Comparison of ENCODE assay signal across 9 cellular contexts in genomic region chr5:131394128-131394527, GRCh38.
DNase-seq lines count a peak whose midpoint lies in the region; ATAC-seq and TF ChIP-seq lines count a peak whose summit lies in the region.
"Had no signal": no experiment of that assay in that cellular context is flagged by ENCODE, and none has a peak within 500 bp of the region (broad histone marks: within the 10 kb centered on the region; RNA-seq: fewer than 3 reads in every experiment).

No MANE protein-coding gene starts in this region.

- H3K4me1 ChIP-seq in adipocyte (ENCODE audit: control insufficient read depth, insufficient read depth, low read length) = peaks cover 27% of the 10 kb centered on the region
- H3K4me1 ChIP-seq in Peyer's patch = peaks cover 0 to 9% (median 0%) of the 10 kb centered on the region in 4 donors

- TF ChIP-seq CTCF in progenitor cell of endocrine pancreas (IDR thresholded peaks at IDR 0.05; ENCODE audit: unreplicated experiment) (no peak), Peyer's patch (IDR thresholded peaks at IDR 0.05) (no peak)

- H3K4me3 ChIP-seq in adipocyte (ENCODE audit: low read length) = peak overlapping the region; percentile 7
- no peak overlapping the region for H3K4me3 ChIP-seq in Peyer's patch
- H3K4me3 ChIP-seq: skin epidermis had no signal

- no peaks in the 10 kb centered on the region for H3K9me3 Mint-ChIP-seq in activated T-cell treated with anti-CD3 and anti-CD28 coated beads, Interleukin-2, amount 50 U/mL, for 24 hours
- H3K9me3 Mint-ChIP-seq in natural killer cell treated with Interleukin-12 subunit alpha and Interleukin-12 subunit beta and Interleukin-15 and Interleukin-18, amount 100 ng/mL, for 72 hours = no peaks in the 10 kb centered on the region
- no peaks in the 10 kb centered on the region for H3K9me3 Mint-ChIP-seq in progenitor cell of endocrine pancreas (ENCODE audit: low read depth)

- ATAC-seq in HG03095 (IDR thresholded peaks at IDR 0.05; ENCODE audit: unreplicated experiment) = peak; percentile 41
- ATAC-seq in natural killer cell treated with Interleukin-12 subunit alpha and Interleukin-12 subunit beta and Interleukin-15 and Interleukin-18, amount 100 ng/mL, for 72 hours = peak; percentile 70 to 89

- peaks cover 96% of the 10 kb centered on the region for H3K36me3 Mint-ChIP-seq in activated T-cell treated with anti-CD3 and anti-CD28 coated beads, Interleukin-2, amount 50 U/mL, for 24 hours (ENCODE audit: low read depth)
- peaks cover 52% of the 10 kb centered on the region for H3K36me3 Mint-ChIP-seq in natural killer cell treated with Interleukin-12 subunit alpha and Interleukin-12 subunit beta and Interleukin-15 and Interleukin-18, amount 100 ng/mL, for 72 hours
- H3K36me3 Mint-ChIP-seq in progenitor cell of endocrine pancreas (ENCODE audit: insufficient read depth) = peaks cover 31% of the 10 kb centered on the region

- peaks cover 89% of the 10 kb centered on the region for H3K4me1 Mint-ChIP-seq in activated T-cell treated with anti-CD3 and anti-CD28 coated beads, Interleukin-2, amount 50 U/mL, for 24 hours (ENCODE audit: low read depth)
- peaks cover 51 to 75% of the 10 kb centered on the region in 2 donors for H3K4me1 Mint-ChIP-seq in natural killer cell treated with Interleukin-12 subunit alpha and Interleukin-12 subunit beta and Interleukin-15 and Interleukin-18, amount 100 ng/mL, for 72 hours (ENCODE audit: low read depth in 2 of 2)
- H3K4me1 Mint-ChIP-seq in progenitor cell of endocrine pancreas (ENCODE audit: low read depth) = peaks cover 14% of the 10 kb centered on the region

- no peaks in the 10 kb centered on the region for H3K27me3 Mint-ChIP-seq in activated T-cell treated with anti-CD3 and anti-CD28 coated beads, Interleukin-2, amount 50 U/mL, for 24 hours
- no peaks in the 10 kb centered on the region for H3K27me3 Mint-ChIP-seq in natural killer cell treated with Interleukin-12 subunit alpha and Interleukin-12 subunit beta and Interleukin-15 and Interleukin-18, amount 100 ng/mL, for 72 hours
- H3K27me3 Mint-ChIP-seq in progenitor cell of endocrine pancreas = no peaks in the 10 kb centered on the region

- DNase-seq in activated T-cell treated with anti-CD3 and anti-CD28 coated beads, Interleukin-2, amount 50 U/mL, for 24 hours = no peak
- no peak for DNase-seq in activated T-cell treated with anti-CD3 and anti-CD28 coated beads, Interleukin-2, amount 50 U/mL, for 48 hours
- DNase-seq in adipocyte (ENCODE audit: low read depth) (peak; percentile 55), progenitor cell of endocrine pancreas (ENCODE audit: low spot score, unreplicated experiment) (no peak), dedifferentiated amniotic fluid mesenchymal stem cell (ENCODE audit: extremely low spot score) (no peak), Peyer's patch (no peak)
- peak; percentile 64 for DNase-seq in natural killer cell treated with Interleukin-12 subunit alpha and Interleukin-12 subunit beta and Interleukin-15 and Interleukin-18, amount 100 ng/mL, for 72 hours (ENCODE audit: low spot score)

- H3K27me3 ChIP-seq in adipocyte (replicated peaks; ENCODE audit: control insufficient read depth, insufficient read depth, low read length) = no peaks in the 10 kb centered on the region
- H3K27me3 ChIP-seq in Peyer's patch = no peaks in the 10 kb centered on the region

- H3K4me3 Mint-ChIP-seq in activated T-cell treated with anti-CD3 and anti-CD28 coated beads, Interleukin-2, amount 50 U/mL, for 24 hours = peak overlapping the region; percentile 72
- peak overlapping the region; percentile 50 for H3K4me3 Mint-ChIP-seq in natural killer cell treated with Interleukin-12 subunit alpha and Interleukin-12 subunit beta and Interleukin-15 and Interleukin-18, amount 100 ng/mL, for 72 hours
- H3K4me3 Mint-ChIP-seq in progenitor cell of endocrine pancreas (ENCODE audit: low read depth) = no peak overlapping the region

- no peak overlapping the region for H3K9ac ChIP-seq in adipocyte (ENCODE audit: low read length)

- H3K9me3 ChIP-seq in adipocyte (ENCODE audit: control insufficient read depth, low read length) = no peaks in the 10 kb centered on the region
- H3K9me3 ChIP-seq in Peyer's patch = no peaks in the 10 kb centered on the region

- H3K27ac ChIP-seq in Peyer's patch = peak overlapping the region in 1 of 4 donors; percentile 53

- TF ChIP-seq POLR2A in Peyer's patch (IDR thresholded peaks at IDR 0.05) = no peak

- H3K36me3 ChIP-seq in adipocyte (ENCODE audit: control insufficient read depth, insufficient read depth, low read length, severe bottlenecking) (peaks cover 53% of the 10 kb centered on the region), Peyer's patch (peaks cover 0 to 83% (median 0%) of the 10 kb centered on the region in 3 donors)

- H3K27ac Mint-ChIP-seq in activated T-cell treated with anti-CD3 and anti-CD28 coated beads, Interleukin-2, amount 50 U/mL, for 24 hours = peak overlapping the region; percentile 99
- H3K27ac Mint-ChIP-seq in natural killer cell treated with Interleukin-12 subunit alpha and Interleukin-12 subunit beta and Interleukin-15 and Interleukin-18, amount 100 ng/mL, for 72 hours = peak overlapping the region; percentile 86 to 93
- H3K27ac Mint-ChIP-seq in progenitor cell of endocrine pancreas = no peak overlapping the region

Comparison
In these comparisons a context has a peak if more than half of its experiments do, and no peak if none do; other contexts are left out.
1. DNase-seq: peak in adipocyte (single experiment) and natural killer cell treated with Interleukin-12 subunit alpha and Interleukin-12 subunit beta and Interleukin-15 and Interleukin-18, amount 100 ng/mL, for 72 hours (single experiment); none in activated T-cell treated with anti-CD3 and anti-CD28 coated beads, Interleukin-2, amount 50 U/mL, for 24 hours (single experiment), activated T-cell treated with anti-CD3 and anti-CD28 coated beads, Interleukin-2, amount 50 U/mL, for 48 hours (0 of 2), progenitor cell of endocrine pancreas (single experiment), dedifferentiated amniotic fluid mesenchymal stem cell (single experiment) and Peyer's patch (0 of 3).